ENCODE assay signal across 8 cellular contexts in genomic region chr1:65395887-65396612, GRCh38. TPM values are rescaled to one million over a fixed set of nuclear protein-coding genes. Genes with fewer than 3 reads are reported as not detected.
DNase-seq lines count a peak whose midpoint lies in the region; TF ChIP-seq lines count a peak whose summit lies in the region.
"Had no signal": no experiment of that assay in that cellular context is flagged by ENCODE, and none has a peak within 500 bp of the region (broad histone marks: within the 10 kb centered on the region; RNA-seq: fewer than 3 reads in every experiment).

No MANE protein-coding gene starts in this region.

- DNase-seq in ELR (ENCODE audit: low read depth) (peak; percentile 90), M059J (ENCODE audit: low read depth) (peak; percentile 90), amniotic epithelial cell (ENCODE audit: low read depth) (peak; percentile 32), type B pancreatic cell (ENCODE audit: extremely low spot score, unreplicated experiment) (no peak), DMS153 treated with DMSO at 0.1 percent for 48 hours (lab: John Stamatoyannopoulos, UW; ENCODE audit: unreplicated experiment) (no peak), BE2C (no peak)
- DNase-seq: NCI-H1694 treated with DMSO at 0.1 percent for 48 hours had no signal

- TF ChIP-seq CTCF in type B pancreatic cell (conservative IDR thresholded peaks at IDR 0.05) (no peak), BE2C (IDR thresholded peaks at IDR 0.05; ENCODE audit: low read depth, low read length) (no peak)

- H3K27me3 ChIP-seq in BE2C: no peaks in the 10 kb centered on the region

- H3K9me3 ChIP-seq in mesodermal cell (ENCODE audit: control insufficient read depth, low read length): no peaks in the 10 kb centered on the region
- H3K9me3 ChIP-seq in BE2C: no peaks in the 10 kb centered on the region

- H3K27me3 Mint-ChIP-seq in type B pancreatic cell: no peaks in the 10 kb centered on the region

- WGBS in mesodermal cell (ENCODE audit: insufficient coverage in 2 of 2), 2 experiments: 88 to 98% methylated on average over 3 of the region's 3 CpGs

- no peak overlapping the region for H3K27ac Mint-ChIP-seq in type B pancreatic cell

- H3K4me1 ChIP-seq in mesodermal cell (ENCODE audit: control insufficient read depth, insufficient read depth, low read length, poor library complexity, severe bottlenecking) (no peaks in the 10 kb centered on the region), BE2C (no peaks in the 10 kb centered on the region)

- H3K9me3 Mint-ChIP-seq in type B pancreatic cell: no peaks in the 10 kb centered on the region

- no peaks in the 10 kb centered on the region for H3K4me1 Mint-ChIP-seq in type B pancreatic cell (ENCODE audit: unreplicated experiment)

- peak overlapping the region; percentile 41 for H3K27ac ChIP-seq in mesodermal cell (ENCODE audit: low read depth, low read length, severe bottlenecking)

- H3K4me3 ChIP-seq in mesodermal cell (ENCODE audit: extremely low read depth, insufficient read depth, low read length, poor library complexity, severe bottlenecking) (no peak overlapping the region), BE2C (ENCODE audit: low read depth, low read length) (no peak overlapping the region)

- H3K36me3 ChIP-seq in mesodermal cell (ENCODE audit: control insufficient read depth, insufficient read depth, low read length) (no peaks in the 10 kb centered on the region), BE2C (peaks cover 8% of the 10 kb centered on the region; the same call in 1 of the 2 replicates)

- H3K4me3 Mint-ChIP-seq in type B pancreatic cell: no peak overlapping the region

- H3K36me3 Mint-ChIP-seq in type B pancreatic cell: no peaks in the 10 kb centered on the region

RNA-seq across cellular contexts. Expression of gene LEPR, which starts 24.4 kb away (rescaled TPM):
- total RNA-seq in M059J (2014; rRNA removed; shearing (Covaris generic)): 7.8 and 8.6 TPM in 2 replicates
- 28.8 TPM for polyA plus RNA-seq in mesodermal cell (2013, experiment 1 of 2)
- polyA plus RNA-seq in mesodermal cell (2013, experiment 2 of 2): 31.3 TPM
- total RNA-seq in type B pancreatic cell (ENCODE audit: low replicate concordance): 5.4 and 7.2 TPM in 2 replicates
- polyA plus RNA-seq in BE2C (2012; ENCODE audit: insufficient read depth, insufficient read length, low read depth): 0.86 TPM

RNA-seq across cellular contexts. Expression of gene LEPROT, which starts 24.4 kb away (rescaled TPM):
- total RNA-seq in M059J (2014; rRNA removed; shearing (Covaris generic)): 31.2 and 44.7 TPM in 2 replicates
- polyA plus RNA-seq in mesodermal cell (2013, experiment 1 of 2): 49.0 TPM
- polyA plus RNA-seq in mesodermal cell (2013, experiment 2 of 2): 53.6 TPM
- total RNA-seq in type B pancreatic cell (ENCODE audit: low replicate concordance): 54.3 and 54.8 TPM in 2 replicates
- polyA plus RNA-seq in BE2C (2012; ENCODE audit: insufficient read depth, insufficient read length, low read depth): 4.5 TPM

Comparison
In these comparisons a context has a peak if more than half of its experiments do, and no peak if none do; other contexts are left out.
1. DNase-seq: peak in ELR (single experiment), M059J (single experiment) and amniotic epithelial cell (single experiment); none in type B pancreatic cell (single experiment), DMS153 treated with DMSO at 0.1 percent for 48 hours (single experiment) and BE2C (single experiment).